ENCODE assay signal across 19 cellular contexts in genomic region chr5:113058269-113058668, GRCh38.
A peak's percentile ranks its signal among the peaks of the same experiment; 100 is the strongest.
DNase-seq lines count a peak whose midpoint lies in the region; ATAC-seq, FAIRE-seq and TF ChIP-seq lines count a peak whose summit lies in the region.
"Had no signal": no experiment of that assay in that cellular context is flagged by ENCODE, and none has a peak within 500 bp of the region (broad histone marks: within the 10 kb centered on the region; RNA-seq: fewer than 3 reads in every experiment).

No MANE protein-coding gene starts in this region.

- no peaks in the 10 kb centered on the region for H3K9me3 ChIP-seq in IMR-90 (ENCODE audit: control insufficient read depth, insufficient read depth, low read length)
- no peaks in the 10 kb centered on the region for H3K9me3 ChIP-seq in H1 (ENCODE audit: insufficient read depth in 2 of 2, low read depth in 1 of 2, low read length in 1 of 2)
- no peaks in the 10 kb centered on the region for H3K9me3 ChIP-seq in subcutaneous abdominal adipose tissue (ENCODE audit: control insufficient read depth in 5 of 5, low read length in 5 of 5)

- peaks cover 12% of the 10 kb centered on the region for H3K9me1 ChIP-seq in IMR-90 (ENCODE audit: insufficient read depth, low read length)

- H3K36me3 ChIP-seq in IMR-90 (ENCODE audit: control insufficient read depth, insufficient read depth, low read length) (peaks cover 45% of the 10 kb centered on the region), H1 (ENCODE audit: control insufficient read depth in 2 of 4, insufficient read depth in 4 of 4, low read length in 3 of 4) (peaks cover 0 to 3% (median under 1%) of the 10 kb centered on the region in 4 experiments; a peak in 1 of 8 replicates), subcutaneous abdominal adipose tissue (ENCODE audit: control insufficient read depth in 5 of 5, insufficient read depth in 5 of 5, low read length in 5 of 5) (peaks cover 9 to 45% (median 33%) of the 10 kb centered on the region in 5 donors)

- WGBS in IMR-90 (ENCODE audit: extremely low coverage in 2 of 2, insufficient read length in 1 of 2), 2 experiments: 100% methylated on average over 1 of the region's 5 CpGs; no CpG with 5 or more reads in 1 of the 2 experiments
- WGBS in H1 (ENCODE audit: extremely low coverage in 1 of 2, insufficient coverage in 1 of 2, insufficient read length in 1 of 2, insufficient replicate concordance in 2 of 2, low coverage in 1 of 2, low lambda C conversion rate in 2 of 2, missing lambda C conversion rate in 1 of 2), 2 experiments: 93% methylated on average over 5 of the region's 5 CpGs; no CpG with 5 or more reads in 1 of the 2 experiments

- H2AK5ac ChIP-seq in IMR-90 (ENCODE audit: low read depth, low read length) (peak overlapping the region; percentile 89; the same call in 1 of the 2 replicates), H1 (ENCODE audit: low read depth, low read length) (no peak overlapping the region)

- DNase-seq in IMR-90 (no peak), H1 (ENCODE audit: low read depth in 1 of 2, low spot score in 2 of 2) (no peak), left kidney (ENCODE audit: low read depth, low spot score) (peak; percentile 55), NCI-H82 treated with DMSO at 0.1 percent for 48 hours (lab: John Stamatoyannopoulos, UW; ENCODE audit: unreplicated experiment) (no peak), 8988T (no peak), superior temporal gyrus (ENCODE audit: extremely low spot score) (no peak)
- DNase-seq: CD8-positive, alpha-beta T cell; DND-41; GDM1; GM23248; HFFc6; NCI-H187 treated with DMSO at 0.1 percent for 48 hours; NCI-H2171; NCI-H446 treated with DMSO at 0.1 percent for 48 hours; NCI-H774 had no signal

- H4K8ac ChIP-seq in IMR-90 (ENCODE audit: low read depth in 2 of 2, low read length in 2 of 2) (no peak overlapping the region), H1 (ENCODE audit: extremely low read depth, insufficient read depth, low read length) (no peak overlapping the region)

- H2BK15ac ChIP-seq in IMR-90 (ENCODE audit: low read depth, low read length) (no peak overlapping the region), H1 (ENCODE audit: low read length) (peak overlapping the region; percentile 6; the same call in 1 of the 2 replicates)

- H4K91ac ChIP-seq in IMR-90 (ENCODE audit: insufficient read depth, low read depth, low read length) (no peak overlapping the region), H1 (replicated peaks; ENCODE audit: insufficient read length, low read length) (no peak overlapping the region)

- H2BK120ac ChIP-seq in IMR-90 (ENCODE audit: low read depth, low read length): no peak overlapping the region
- H2BK120ac ChIP-seq in H1 (replicated peaks; ENCODE audit: low read depth, low read length): no peak overlapping the region

- H3K27ac ChIP-seq in IMR-90 (ENCODE audit: insufficient read depth, low read length): no peak overlapping the region
- no peak overlapping the region for H3K27ac ChIP-seq in H1 (ENCODE audit: low read depth, low read length)
- H3K27ac ChIP-seq in subcutaneous abdominal adipose tissue (ENCODE audit: low read depth, low read length): peak overlapping the region; percentile 3
- H3K27ac ChIP-seq: GM23248 had no signal

- ATAC-seq in IMR-90 (ENCODE audit: low read depth): no peak

- no peak overlapping the region for H2BK20ac ChIP-seq in IMR-90 (ENCODE audit: low read depth, low read length)
- no peak overlapping the region for H2BK20ac ChIP-seq in H1 (ENCODE audit: low read length)

- H3K4me1 ChIP-seq in IMR-90 (ENCODE audit: control insufficient read depth, insufficient read depth, low read length) (peaks cover 18% of the 10 kb centered on the region), H1 (replicated peaks in 1 of 4; ENCODE audit: control insufficient read depth in 3 of 4, insufficient read depth in 4 of 4, low read length in 3 of 4) (no peaks in the 10 kb centered on the region), subcutaneous abdominal adipose tissue (ENCODE audit: control insufficient read depth in 5 of 5, insufficient read depth in 5 of 5, low read length in 5 of 5) (peaks cover 5 to 25% (median 12%) of the 10 kb centered on the region in 5 donors)

- H3K4ac ChIP-seq in IMR-90 (ENCODE audit: low read depth, low read length): no peak overlapping the region
- no peak overlapping the region for H3K4ac ChIP-seq in H1 (replicated peaks; ENCODE audit: insufficient read length, low read depth, low read length)

- TF ChIP-seq CTCF in IMR-90 (conservative IDR thresholded peaks at IDR 0.05; ENCODE audit: low read depth, low read length) (no peak), H1 (IDR thresholded peaks at IDR 0.05; ENCODE audit: control extremely low read depth in 1 of 3, insufficient read depth in 1 of 3, low read depth in 1 of 3, low read length in 3 of 3) (no peak)

- no peak overlapping the region for H2BK5ac ChIP-seq in IMR-90 (ENCODE audit: low read depth, low read length, poor library complexity, severe bottlenecking)
- no peak overlapping the region for H2BK5ac ChIP-seq in H1 (ENCODE audit: low read depth, low read length)

- TF ChIP-seq POLR2A in IMR-90 (IDR thresholded peaks at IDR 0.05; ENCODE audit: low read depth, low read length): no peak
- no peak for TF ChIP-seq POLR2A in H1 (IDR thresholded peaks at IDR 0.05; ENCODE audit: control extremely low read depth in 1 of 2, low read depth in 2 of 2, low read length in 2 of 2)

- no peak overlapping the region for H4K5ac ChIP-seq in IMR-90 (ENCODE audit: low read depth, low read length)
- no peak overlapping the region for H4K5ac ChIP-seq in H1 (ENCODE audit: insufficient read length, low read depth, low read length)

- intact Hi-C loops in IMR-90 (cut with micrococcal nuclease): no loop called here

- H3K18ac ChIP-seq in IMR-90 (ENCODE audit: low read depth, low read length): no peak overlapping the region
- H3K18ac ChIP-seq in H1 (ENCODE audit: extremely low read depth, low read length): no peak overlapping the region

- H3K79me2 ChIP-seq in H1 (ENCODE audit: control insufficient read depth in 1 of 2, insufficient read depth in 2 of 2, low read length in 2 of 2): no peaks in the 10 kb centered on the region

- H2AK9ac ChIP-seq in IMR-90 (replicated peaks; ENCODE audit: low read depth, low read length, poor library complexity): no peak overlapping the region

- H4K20me1 ChIP-seq in IMR-90 (ENCODE audit: insufficient read depth, low read length): no peaks in the 10 kb centered on the region
- no peaks in the 10 kb centered on the region for H4K20me1 ChIP-seq in H1 (replicated peaks in 1 of 2; ENCODE audit: control insufficient read depth in 1 of 2, insufficient read depth in 2 of 2, low read length in 2 of 2)

- TF ChIP-seq RAD21 in IMR-90 (IDR thresholded peaks at IDR 0.05; ENCODE audit: low read length) (no peak), H1 (IDR thresholded peaks at IDR 0.05 in 1 of 2, conservative IDR thresholded peaks at IDR 0.05 in 1 of 2; ENCODE audit: low read depth in 2 of 2, low read length in 2 of 2) (no peak)

- POLR2A ChIA-PET in IMR-90 (lab: Charles Lee; ENCODE audit: unreplicated experiment): no interaction called here
- POLR2A ChIA-PET in H1 (lab: Charles Lee; ENCODE audit: partially characterized antibody): no interaction called here

- in situ Hi-C loops in IMR-90 (cut with MboI; ENCODE audit: low sequenced_read_pairs): no loop called here

- H3K9ac ChIP-seq in IMR-90 (ENCODE audit: low read depth, low read length) (no peak overlapping the region), H1 (replicated peaks in 1 of 4; ENCODE audit: extremely low read depth in 1 of 4, low read depth in 3 of 4, low read length in 3 of 4) (no peak overlapping the region), subcutaneous abdominal adipose tissue (ENCODE audit: low read length in 5 of 5) (no peak overlapping the region)
- H3K9ac ChIP-seq: GM23248 had no signal

- no peaks in the 10 kb centered on the region for H3K23me2 ChIP-seq in H1 (ENCODE audit: low read depth, low read length)

- TF ChIP-seq EP300 in H1 (IDR thresholded peaks at IDR 0.05; ENCODE audit: borderline replicate concordance in 1 of 2, low read depth in 2 of 2, low read length in 2 of 2): no peak

- CTCF ChIA-PET in IMR-90 (lab: Yijun Ruan, JAX): no interaction called here
- CTCF ChIA-PET in H1 (lab: Charles Lee; ENCODE audit: partially characterized antibody): interaction anchor here (1.2 to 2.8 kb wide), 6 partner anchors 11 to 278 kb away, joined by 3 to 13 read pairs (median 8); no protein-coding TSS in a partner anchor

- H3K79me1 ChIP-seq in IMR-90 (ENCODE audit: low read depth in 1 of 2, low read length in 2 of 2) (peaks cover 0 to 7% of the 10 kb centered on the region in 2 experiments; a peak in 2 of 4 replicates), H1 (ENCODE audit: low read depth, low read length) (no peaks in the 10 kb centered on the region)

- dilution Hi-C loops in IMR-90 (cut with HindIII; ENCODE audit: low sequenced_read_pairs, unreplicated experiment): no loop called here

- H2BK12ac ChIP-seq in H1 (ENCODE audit: low read depth, low read length): no peak overlapping the region

- no peak for FAIRE-seq in H1 (lab: Jason Lieb, UNC)
- FAIRE-seq: D721Med, GM19239, RCC 7860 had no signal

- H2AFZ ChIP-seq in IMR-90 (replicated peaks; ENCODE audit: low read length, poor library complexity): no peak overlapping the region
- no peak overlapping the region for H2AFZ ChIP-seq in H1 (ENCODE audit: low read length)
- H2AFZ ChIP-seq: GM23248 had no signal

- no TSS peak for BruUV-seq in IMR-90 (replicated peaks; lab: Mats Ljungman, UMichigan)

- H3K56ac ChIP-seq in IMR-90 (ENCODE audit: extremely low read depth, insufficient read depth, low read length): no peak overlapping the region
- H3K56ac ChIP-seq in H1 (replicated peaks; ENCODE audit: insufficient read length, low read depth, low read length): no peak overlapping the region

- H3K4me3 ChIP-seq in IMR-90 (ENCODE audit: insufficient read depth, low read depth, low read length): no peak overlapping the region
- H3K4me3 ChIP-seq in H1 (ENCODE audit: extremely low read depth in 1 of 4, insufficient read depth in 2 of 4, low read depth in 3 of 4, low read length in 4 of 4): no peak overlapping the region
- no peak overlapping the region for H3K4me3 ChIP-seq in subcutaneous abdominal adipose tissue (ENCODE audit: low read depth in 1 of 5, low read length in 5 of 5)
- H3K4me3 ChIP-seq: GM23248 had no signal

- H3K14ac ChIP-seq in IMR-90 (replicated peaks; ENCODE audit: low read depth, low read length): no peak overlapping the region
- no peak overlapping the region for H3K14ac ChIP-seq in H1 (ENCODE audit: insufficient read length)

- H3K27me3 ChIP-seq in IMR-90 (ENCODE audit: control insufficient read depth, insufficient read depth, low read length) (no peaks in the 10 kb centered on the region), H1 (replicated peaks in 1 of 4; ENCODE audit: control insufficient read depth in 3 of 4, extremely low read depth in 1 of 4, insufficient read depth in 3 of 4, low read length in 3 of 4) (no peaks in the 10 kb centered on the region), subcutaneous abdominal adipose tissue (ENCODE audit: control insufficient read depth in 5 of 5, insufficient read depth in 4 of 5, low read length in 5 of 5) (no peaks in the 10 kb centered on the region)

- H3K4me2 ChIP-seq in IMR-90 (ENCODE audit: low read depth, low read length): no peak overlapping the region
- no peak overlapping the region for H3K4me2 ChIP-seq in H1 (ENCODE audit: insufficient read depth in 1 of 2, low read depth in 2 of 2, low read length in 2 of 2)

- H3K23ac ChIP-seq in IMR-90 (ENCODE audit: low read depth, low read length) (no peak overlapping the region), H1 (ENCODE audit: insufficient read length) (no peak overlapping the region)
